25 cellular contexts compared by ENCODE assay signal in the genomic region with DNA sequence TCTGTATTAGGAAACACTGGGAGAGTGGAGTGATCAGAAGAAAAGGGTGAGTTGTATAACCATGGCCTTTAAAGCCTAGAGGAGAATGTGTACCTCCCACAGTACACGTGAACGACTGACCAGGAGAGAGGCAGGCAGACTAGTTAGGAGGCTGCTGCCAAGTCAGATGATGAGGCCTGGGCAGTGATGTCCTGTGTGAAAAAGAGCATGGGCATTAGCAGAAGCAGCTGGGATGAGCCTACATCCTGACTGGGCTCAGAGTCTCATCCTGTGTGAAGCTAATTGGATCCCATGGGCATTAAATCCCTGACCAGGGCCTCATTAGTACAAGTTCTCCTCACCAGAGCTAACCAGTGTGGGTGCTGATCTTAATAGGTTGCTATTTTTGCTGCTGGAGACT.
DNase-seq lines count a peak whose midpoint lies in the region; ATAC-seq and TF ChIP-seq lines count a peak whose summit lies in the region.
"Had no signal": no experiment of that assay in that cellular context is flagged by ENCODE, and none has a peak within 500 bp of the region (broad histone marks: within the 10 kb centered on the region; RNA-seq: fewer than 3 reads in every experiment).

No MANE protein-coding gene starts in this region.

- H3K27ac Mint-ChIP-seq in glutamatergic neuron (ENCODE audit: unreplicated experiment) = no peak overlapping the region
- H3K27ac Mint-ChIP-seq: activated B cell treated with CpG ODN at 0.5 μM for 24 hours had no signal

- TF ChIP-seq POLR2A in heart left ventricle (IDR thresholded peaks at IDR 0.05) (no peak), adrenal gland (IDR thresholded peaks at IDR 0.05) (no peak)

- DNase-seq in heart left ventricle (peak in 2 of 5 donors; percentile 25 to 38), left ventricle myocardium inferior (no peak), RPMI7951 (ENCODE audit: low read depth) (peak; percentile 51), left ventricle myocardium superior (no peak), SW480 (ENCODE audit: low spot score) (no peak), adrenal gland (no peak), glutamatergic neuron (no peak)
- DNase-seq: activated B cell treated with CpG ODN at 0.5 μM for 24 hours; activated CD4-positive, alpha-beta T cell treated with anti-CD3 and anti-CD28 coated beads, Interleukin-2, amount 50 U/mL, for 48 hours; activated gamma-delta T cell treated with Interleukin-2 at 50 U/mL for 16 hours; C1 segment of cervical spinal cord; hippocampal formation; NCI-H146; NCI-H524 treated with DMSO at 0.1 percent for 48 hours; RPMI8226; spleen; stimulated activated CD4-positive, alpha-beta T cell treated with anti-CD3 and anti-CD28 coated beads, Interleukin-4, amount 100 ng/mL, for 24 hours; stimulated activated naive CD8-positive, alpha-beta T cell treated with anti-CD3 and anti-CD28 coated beads, Interleukin-15, Interleukin-2, amounts not matched to agents 100 U/mL and 50 U/mL, for 24 hours; T1000; thyroid gland had no signal

- H3K27ac ChIP-seq in heart left ventricle = peak overlapping the region in 2 of 12 donors; percentile 5 to 27
- H3K27ac ChIP-seq in left ventricle myocardium inferior (replicated peaks) = no peak overlapping the region
- no peak overlapping the region for H3K27ac ChIP-seq in adrenal gland
- H3K27ac ChIP-seq: A549, spleen, thyroid gland had no signal

- 34 to 61% (median 45%) methylated on average over 2 of the region's 2 CpGs for WGBS in heart left ventricle, 4 donors
- 80 to 90% (median 84%) methylated on average over 2 of the region's 2 CpGs for whole genome bisulfite sequencing in adrenal gland, 4 donors

- H3K9me3 Mint-ChIP-seq in glutamatergic neuron (ENCODE audit: unreplicated experiment) = peaks cover 3% of the 10 kb centered on the region
- H3K9me3 Mint-ChIP-seq: activated B cell treated with CpG ODN at 0.5 μM for 24 hours had no signal

- H3K9me3 ChIP-seq in heart left ventricle (no peaks in the 10 kb centered on the region), left ventricle myocardium inferior (replicated peaks) (no peaks in the 10 kb centered on the region), adrenal gland (replicated peaks in 1 of 3) (no peaks in the 10 kb centered on the region)
- H3K9me3 ChIP-seq: A549, breast epithelium, HAP-1, spleen, thyroid gland had no signal

- intact Hi-C loops in heart left ventricle (cut with DNase I) (no loop called here), left ventricle myocardium inferior (cut with micrococcal nuclease) (no loop called here), left ventricle myocardium superior (cut with micrococcal nuclease) (no loop called here), adrenal gland (cut with DNase I) (no loop called here)

- H3K4me1 ChIP-seq in heart left ventricle (peaks cover 0 to 19% (median 13%) of the 10 kb centered on the region in 12 donors), left ventricle myocardium inferior (peaks cover 21% of the 10 kb centered on the region), adrenal gland (replicated peaks in 1 of 2) (peaks cover 0 to 3% of the 10 kb centered on the region in 2 donors)
- H3K4me1 ChIP-seq: A549, spleen, thyroid gland had no signal

- H3K27me3 Mint-ChIP-seq in glutamatergic neuron (ENCODE audit: unreplicated experiment) = peaks cover 3% of the 10 kb centered on the region
- H3K27me3 Mint-ChIP-seq: activated B cell treated with CpG ODN at 0.5 μM for 24 hours had no signal

- no peaks in the 10 kb centered on the region for H3K36me3 Mint-ChIP-seq in glutamatergic neuron (ENCODE audit: unreplicated experiment)

- peaks cover 0 to 13% (median 0%) of the 10 kb centered on the region in 9 donors for H3K36me3 ChIP-seq in heart left ventricle
- H3K36me3 ChIP-seq in left ventricle myocardium inferior = peaks cover 8% of the 10 kb centered on the region
- H3K36me3 ChIP-seq in adrenal gland (replicated peaks in 1 of 2) = no peaks in the 10 kb centered on the region
- H3K36me3 ChIP-seq: breast epithelium, HAP-1 had no signal

- no peak for TF ChIP-seq CTCF in heart left ventricle (IDR thresholded peaks at IDR 0.05)
- TF ChIP-seq CTCF in left ventricle myocardium inferior (IDR thresholded peaks at IDR 0.05; ENCODE audit: borderline replicate concordance) = no peak
- TF ChIP-seq CTCF in adrenal gland (IDR thresholded peaks at IDR 0.05) = no peak
- no peak for TF ChIP-seq CTCF in glutamatergic neuron (IDR thresholded peaks at IDR 0.05; ENCODE audit: partially characterized antibody, unreplicated experiment)

- ATAC-seq in heart left ventricle (peak; percentile 59 to 90 (median 73)), left ventricle myocardium superior (peak; percentile 88), GM21786 (IDR thresholded peaks at IDR 0.05; ENCODE audit: unreplicated experiment) (no peak)
- ATAC-seq: A549; K562; stimulated activated naive CD8-positive, alpha-beta T cell treated with anti-CD3 and anti-CD28 coated beads, Interleukin-15, Interleukin-2, amounts not matched to agents 100 U/mL and 50 U/mL, for 24 hours had no signal

- H3K27me3 ChIP-seq in heart left ventricle = no peaks in the 10 kb centered on the region
- H3K27me3 ChIP-seq in left ventricle myocardium inferior (ENCODE audit: low read depth) = no peaks in the 10 kb centered on the region
- H3K27me3 ChIP-seq in adrenal gland = no peaks in the 10 kb centered on the region
- H3K27me3 ChIP-seq: breast epithelium, spleen, thyroid gland had no signal

- H3K4me3 ChIP-seq in heart left ventricle = no peak overlapping the region
- H3K4me3 ChIP-seq in left ventricle myocardium inferior = no peak overlapping the region
- no peak overlapping the region for H3K4me3 ChIP-seq in adrenal gland
- H3K4me3 ChIP-seq: A549, breast epithelium, HAP-1, K562, spleen, thyroid gland had no signal

- H3K4me3 Mint-ChIP-seq in glutamatergic neuron (ENCODE audit: unreplicated experiment) = no peak overlapping the region
- H3K4me3 Mint-ChIP-seq: activated B cell treated with CpG ODN at 0.5 μM for 24 hours had no signal

- H3K4me1 Mint-ChIP-seq in glutamatergic neuron (ENCODE audit: low read depth, unreplicated experiment) = peaks cover 7% of the 10 kb centered on the region
- H3K4me1 Mint-ChIP-seq: activated B cell treated with CpG ODN at 0.5 μM for 24 hours had no signal
